ENCODE assay signal across 9 cellular contexts in the genomic region with DNA sequence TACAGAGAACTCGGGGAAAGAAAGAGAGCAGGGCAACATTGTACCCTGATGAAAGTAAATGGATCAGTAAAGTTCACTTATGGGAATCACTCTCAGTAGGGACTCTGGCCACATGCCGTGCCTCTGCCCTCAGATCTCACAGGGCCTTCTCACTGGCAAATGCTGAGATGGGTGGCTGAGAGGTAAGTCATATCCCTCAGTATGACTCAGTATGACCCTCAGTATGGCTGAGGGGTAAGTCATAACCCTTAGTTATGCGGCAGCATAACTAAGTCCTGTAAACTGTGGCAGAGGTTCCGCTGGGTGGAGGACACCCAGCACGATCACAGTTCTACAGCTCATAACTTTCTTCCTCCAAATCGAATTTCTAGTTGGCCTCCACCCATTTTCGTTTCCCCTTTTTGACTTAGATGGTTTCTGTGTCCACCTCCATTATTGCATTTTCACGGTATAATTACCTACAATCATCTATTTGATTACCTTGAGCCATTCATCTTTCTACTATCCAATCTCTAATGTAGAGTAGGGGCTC. TPM values are rescaled to one million over a fixed set of nuclear protein-coding genes. Genes with fewer than 3 reads are reported as not detected.
DNase-seq lines count a peak whose midpoint lies in the region; ATAC-seq and FAIRE-seq lines count a peak whose summit lies in the region.
"Had no signal": no experiment of that assay in that cellular context is flagged by ENCODE, and none has a peak within 500 bp of the region (broad histone marks: within the 10 kb centered on the region; RNA-seq: fewer than 3 reads in every experiment).

No MANE protein-coding gene starts in this region.

- H3K27me3 ChIP-seq in H7 (ENCODE audit: control insufficient read depth, insufficient read depth, low read length), result no peaks in the 10 kb centered on the region

- peak; percentile 83 for FAIRE-seq in GM18507 (lab: Jason Lieb, UNC)
- FAIRE-seq: TTC549 had no signal

- DNase-seq in GM18507 (ENCODE audit: extremely low spot score, insufficient read length, low read depth), result no peak
- peak; percentile 29 for DNase-seq in fibroblast of gingiva (ENCODE audit: low read depth)
- no peak for DNase-seq in stimulated activated naive CD4-positive, alpha-beta T cell (lab: John Stamatoyannopoulos, UW)
- no peak for DNase-seq in activated CD4-positive, alpha-beta T cell treated with anti-CD3 and anti-CD28 coated beads for 1 hour
- no peak for DNase-seq in H7
- no peak for DNase-seq in NCI-H187 treated with DMSO at 0.1 percent for 48 hours (lab: John Stamatoyannopoulos, UW)

- ATAC-seq in GM21723 (IDR thresholded peaks at IDR 0.05; ENCODE audit: unreplicated experiment), result peak; percentile 96
- peak; percentile 98 for ATAC-seq in HG03565 (IDR thresholded peaks at IDR 0.05; ENCODE audit: unreplicated experiment)

- H3K36me3 ChIP-seq in H7 (replicated peaks; ENCODE audit: control insufficient read depth, insufficient read depth, low read length), result no peaks in the 10 kb centered on the region

- H3K4me3 ChIP-seq in H7 (ENCODE audit: insufficient read depth, low read depth, low read length), result no peak overlapping the region

RNA-seq across cellular contexts. Expression of gene WNT16, which starts 26.5 kb away (rescaled TPM):
- not detected in 2 replicates for total RNA-seq in H7 (2014; rRNA removed; shearing (Covaris generic))
